Comparison of ENCODE assay signal across 11 cellular contexts in the genomic region with DNA sequence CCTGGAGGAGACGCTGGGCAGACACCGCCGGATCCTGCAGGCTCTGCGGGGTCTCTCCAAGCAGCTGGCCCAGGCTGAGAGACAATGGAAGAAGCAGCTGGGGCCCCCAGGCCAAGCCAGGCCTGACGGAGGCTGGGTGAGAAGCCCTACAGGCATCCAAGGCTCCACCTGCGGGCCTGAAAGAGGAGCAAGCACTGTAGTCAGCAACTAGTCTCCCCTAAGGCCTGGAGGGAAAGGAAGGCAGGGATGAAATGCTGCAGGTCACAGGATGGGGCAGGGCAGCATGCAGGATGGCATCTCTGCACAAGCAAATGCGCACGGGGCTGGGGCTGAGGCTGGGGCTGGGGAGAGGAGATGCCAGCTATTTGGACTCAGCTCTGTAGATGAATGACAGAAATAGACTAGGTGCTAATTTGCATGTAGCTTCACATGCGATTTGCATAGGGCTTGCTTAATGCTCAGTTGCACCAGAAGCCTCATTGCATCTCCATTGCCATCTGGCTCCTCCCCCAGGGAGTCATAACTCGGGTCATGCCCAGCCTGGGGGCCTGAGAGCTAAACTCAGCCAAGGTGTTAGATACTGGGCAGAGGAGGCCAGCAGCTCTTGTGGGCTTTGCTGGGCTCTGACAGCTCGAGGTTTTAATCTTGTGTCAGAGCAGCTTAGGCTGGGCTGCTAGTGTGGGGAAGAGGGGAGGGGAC. TPM values are rescaled to one million over a fixed set of nuclear protein-coding genes. Genes with fewer than 3 reads are reported as not detected.
DNase-seq lines count a peak whose midpoint lies in the region; ATAC-seq and TF ChIP-seq lines count a peak whose summit lies in the region.
"Had no signal": no experiment of that assay in that cellular context is flagged by ENCODE, and none has a peak within 500 bp of the region (broad histone marks: within the 10 kb centered on the region; RNA-seq: fewer than 3 reads in every experiment).

No MANE protein-coding gene starts in this region.

- ATAC-seq in GM19452 (IDR thresholded peaks at IDR 0.05; ENCODE audit: unreplicated experiment): peak; percentile 70
- ATAC-seq in HG03460 (IDR thresholded peaks at IDR 0.05; ENCODE audit: unreplicated experiment): peak; percentile 87
- no peak for ATAC-seq in psoas muscle
- ATAC-seq: gastroesophageal sphincter had no signal

- no peak overlapping the region for H3K4me2 ChIP-seq in mammary epithelial cell (ENCODE audit: insufficient read depth, low read depth, low read length)

- DNase-seq in GM12865 (ENCODE audit: low read depth) (peak; percentile 76), mammary epithelial cell (peak; percentile 24), psoas muscle (no peak), T1000 (lab: John Stamatoyannopoulos, UW) (no peak), mucosa of gallbladder (ENCODE audit: low spot score) (no peak), KBM-7 (no peak)
- DNase-seq: NCI-H510A had no signal

- intact Hi-C loops in mammary epithelial cell (cut with micrococcal nuclease) (no loop called here), psoas muscle (cut with DNase I) (no loop called here)

- no peak for TF ChIP-seq CTCF in GM12865 (IDR thresholded peaks at IDR 0.05; ENCODE audit: insufficient read depth, low read depth, low read length, missing control alignments)
- no peak for TF ChIP-seq CTCF in mammary epithelial cell (conservative IDR thresholded peaks at IDR 0.05 in 1 of 2, IDR thresholded peaks at IDR 0.05 in 1 of 2; ENCODE audit: extremely low read depth in 1 of 2, insufficient read depth in 1 of 2, low read depth in 1 of 2, low read length in 2 of 2)
- TF ChIP-seq CTCF in psoas muscle (IDR thresholded peaks at IDR 0.05): no peak

- H3K27ac ChIP-seq in mammary epithelial cell (ENCODE audit: insufficient read depth, low read depth, low read length) (no peak overlapping the region), psoas muscle (no peak overlapping the region)
- H3K27ac ChIP-seq: gastroesophageal sphincter had no signal

- no peaks in the 10 kb centered on the region for H4K20me1 ChIP-seq in mammary epithelial cell (ENCODE audit: insufficient read depth, low read length)

- WGBS in mammary epithelial cell (ENCODE audit: low coverage, missing lambda C conversion rate): 68% methylated on average over 8 of the region's 11 CpGs
- 48 to 58% (median 53%) methylated on average over 11 of the region's 11 CpGs for WGBS in psoas muscle, 3 donors

- no peak overlapping the region for H2AFZ ChIP-seq in mammary epithelial cell (ENCODE audit: low read depth, low read length)

- H3K4me1 ChIP-seq in mammary epithelial cell (ENCODE audit: insufficient read depth, low read length): peaks cover 22% of the 10 kb centered on the region
- no peaks in the 10 kb centered on the region for H3K4me1 ChIP-seq in psoas muscle

- H3K27me3 ChIP-seq in mammary epithelial cell (ENCODE audit: insufficient read depth, low read length): peaks cover 7% of the 10 kb centered on the region
- H3K27me3 ChIP-seq in psoas muscle (ENCODE audit: insufficient read depth in 3 of 3, low read length in 2 of 3): no peaks in the 10 kb centered on the region

- dilution Hi-C loops in mammary epithelial cell (cut with HindIII; ENCODE audit: low sequenced_read_pairs): no loop called here

- H3K4me3 ChIP-seq in GM12865 (ENCODE audit: low read depth, low read length) (no peak overlapping the region), mammary epithelial cell (replicated peaks in 1 of 3; ENCODE audit: insufficient read depth in 1 of 3, low read depth in 2 of 3, low read length in 3 of 3) (no peak overlapping the region), psoas muscle (no peak overlapping the region)
- H3K4me3 ChIP-seq: gastroesophageal sphincter, skin epidermis had no signal

- BruUV-seq in mammary epithelial cell (replicated peaks; lab: Mats Ljungman, UMichigan): no TSS peak

- in situ Hi-C loops in mammary epithelial cell (cut with MboI; ENCODE audit: low sequenced_read_pairs in 2 of 2) (no loop called here), KBM-7 (cut with MboI; ENCODE audit: low pct_unique_long_range_greater_than_20kb, low sequenced_read_pairs) (loop anchor here (25.0 kb wide), 1 partner anchor 491 kb away; no protein-coding TSS in a partner anchor)

- H3K9me3 ChIP-seq in mammary epithelial cell (replicated peaks; ENCODE audit: insufficient read depth, low read length) (no peaks in the 10 kb centered on the region), psoas muscle (no peaks in the 10 kb centered on the region)
- H3K9me3 ChIP-seq: gastroesophageal sphincter had no signal

- H3K36me3 ChIP-seq in mammary epithelial cell (ENCODE audit: insufficient read depth, low read length): no peaks in the 10 kb centered on the region
- no peaks in the 10 kb centered on the region for H3K36me3 ChIP-seq in psoas muscle (ENCODE audit: insufficient read depth in 1 of 2, low read depth in 1 of 2)
- H3K36me3 ChIP-seq: gastroesophageal sphincter had no signal

- H3K79me2 ChIP-seq in mammary epithelial cell (ENCODE audit: insufficient read depth, low read length): no peaks in the 10 kb centered on the region

- H3K9ac ChIP-seq in mammary epithelial cell (ENCODE audit: insufficient read depth, low read length): no peak overlapping the region

- CTCF ChIA-PET in mammary epithelial cell (lab: Charles Lee; ENCODE audit: low non-redundant PET): interaction anchor here (0.6 kb wide), 1 partner anchor 21 kb away, joined by 3 read pairs; no protein-coding TSS in a partner anchor

RNA-seq across cellular contexts. Expression of gene CPLX3, which starts 5.2 kb away (rescaled TPM):
- total RNA-seq in mammary epithelial cell (not detected), psoas muscle (under 1 TPM in 1 of 4 donors, not detected in 3; 0.19 TPM), mucosa of gallbladder (not detected)
- polyA plus RNA-seq in mammary epithelial cell (not detected), psoas muscle (under 1 TPM in 2 of 3 donors, not detected in 1; 0.03 to 0.04 TPM)
- polyA minus RNA-seq in mammary epithelial cell: not detected
- total RNA-seq: gastroesophageal sphincter had no signal

RNA-seq across cellular contexts. Expression of gene LMAN1L, which starts 8.6 kb away (rescaled TPM):
- total RNA-seq in mammary epithelial cell: under 1 TPM in 1 of 2 donors, not detected in 1; 0.14 TPM
- polyA plus RNA-seq in mammary epithelial cell: not detected
- not detected for polyA minus RNA-seq in mammary epithelial cell
- total RNA-seq in psoas muscle: under 1 TPM in 2 of 4 donors, not detected in 2; 0.36 to 0.66 TPM
- not detected for polyA plus RNA-seq in psoas muscle
- not detected for total RNA-seq in mucosa of gallbladder

RNA-seq across cellular contexts. Expression of gene ULK3, which starts 21.7 kb away (rescaled TPM):
- total RNA-seq in mammary epithelial cell (10 to 100 TPM; 20.0 to 26.3 TPM), psoas muscle (10 to 100 TPM; 17.7 to 34.5 (median 27.0) TPM), mucosa of gallbladder (42.1 TPM)
- polyA plus RNA-seq in mammary epithelial cell (17.8 TPM), psoas muscle (10 to 100 TPM; 33.2 to 43.5 (median 42.8) TPM)
- polyA minus RNA-seq in mammary epithelial cell: 22.1 TPM

RNA-seq across cellular contexts. Expression of gene CSK, which starts 39.4 kb away (rescaled TPM):
- total RNA-seq in mammary epithelial cell (10 to 100 TPM; 23.2 to 64.6 TPM), psoas muscle (10 to 100 TPM; 15.5 to 23.8 (median 17.9) TPM), mucosa of gallbladder (74.2 TPM)
- polyA plus RNA-seq in mammary epithelial cell (36.6 TPM), psoas muscle (10 to 100 TPM; 12.2 to 29.6 (median 15.1) TPM)
- 88.5 TPM for polyA minus RNA-seq in mammary epithelial cell

RNA-seq across cellular contexts. Expression of gene SCAMP2, which starts 51.9 kb away (rescaled TPM):
- total RNA-seq in mammary epithelial cell (10 to 100 TPM; 36.5 to 52.6 TPM), psoas muscle (10 to 100 TPM; 32.1 to 67.3 (median 52.6) TPM), mucosa of gallbladder (110 TPM)
- polyA plus RNA-seq in mammary epithelial cell (70.6 TPM), psoas muscle (10 to 100 TPM; 40.2 to 73.6 (median 48.6) TPM)
- polyA minus RNA-seq in mammary epithelial cell: 325 TPM

Comparison
In these comparisons a context has a peak if more than half of its experiments do, and no peak if none do; other contexts are left out.
1. DNase-seq: peak in GM12865 (single experiment) and mammary epithelial cell (single experiment); none in psoas muscle (0 of 2), T1000 (single experiment), mucosa of gallbladder (single experiment) and KBM-7 (single experiment).
2. ATAC-seq: peak in GM19452 (single experiment) and HG03460 (single experiment); none in psoas muscle (0 of 4).